ENCODE assay signal across 11 cellular contexts in the genomic region with DNA sequence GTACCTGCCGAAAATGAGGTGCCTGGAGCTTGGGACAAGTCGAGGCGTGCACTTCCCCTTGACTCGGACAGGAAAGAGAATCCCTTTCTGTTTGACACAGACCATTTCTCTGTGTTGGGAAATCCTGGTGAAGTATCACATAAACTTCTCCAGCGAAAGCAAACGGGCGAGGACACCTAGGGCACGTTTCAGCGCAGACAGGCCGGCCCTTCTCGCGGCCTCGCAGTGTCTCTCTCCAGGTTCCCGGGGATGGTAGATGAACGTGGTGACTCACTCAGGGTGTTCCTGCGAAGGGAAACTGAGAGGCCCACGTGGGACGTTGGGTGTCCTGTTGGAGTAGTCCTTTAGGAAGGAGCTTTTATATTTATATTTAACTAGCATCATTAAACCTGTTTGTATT. TPM values are rescaled to one million over a fixed set of nuclear protein-coding genes. Genes with fewer than 3 reads are reported as not detected.
DNase-seq lines count a peak whose midpoint lies in the region; ATAC-seq and TF ChIP-seq lines count a peak whose summit lies in the region.
"Had no signal": no experiment of that assay in that cellular context is flagged by ENCODE, and none has a peak within 500 bp of the region (broad histone marks: within the 10 kb centered on the region; RNA-seq: fewer than 3 reads in every experiment).

No MANE protein-coding gene starts in this region.

- peak overlapping the region; percentile 51 for H2BK120ac ChIP-seq in mesenchymal stem cell (ENCODE audit: low read depth, low read length)

- no peaks in the 10 kb centered on the region for H3K27me3 Mint-ChIP-seq in activated naive CD4-positive, alpha-beta T cell treated with anti-CD3 and anti-CD28 coated beads, Interleukin-2, amount 10 ng/mL, durations not matched to agents 7 days and 5 days
- H3K27me3 Mint-ChIP-seq in activated naive CD4-positive, alpha-beta T cell treated with anti-CD3 and anti-CD28 coated beads for 36 hours (ENCODE audit: low read depth) = no peaks in the 10 kb centered on the region
- H3K27me3 Mint-ChIP-seq in stimulated activated naive CD8-positive, alpha-beta T cell treated with anti-CD3 and anti-CD28 coated beads, Interleukin-15, amount 100 ng/mL, for 72 hours = no peaks in the 10 kb centered on the region
- H3K27me3 Mint-ChIP-seq: activated B cell treated with CpG ODN at 0.5 μM for 24 hours; central memory CD8-positive, alpha-beta T cell had no signal

- no peak overlapping the region for H3K4me3 Mint-ChIP-seq in activated naive CD4-positive, alpha-beta T cell treated with anti-CD3 and anti-CD28 coated beads, Interleukin-2, amount 10 ng/mL, durations not matched to agents 7 days and 5 days
- H3K4me3 Mint-ChIP-seq in activated naive CD4-positive, alpha-beta T cell treated with anti-CD3 and anti-CD28 coated beads for 36 hours = no peak overlapping the region
- H3K4me3 Mint-ChIP-seq in stimulated activated naive CD8-positive, alpha-beta T cell treated with anti-CD3 and anti-CD28 coated beads, Interleukin-15, amount 100 ng/mL, for 72 hours = no peak overlapping the region
- H3K4me3 Mint-ChIP-seq: activated B cell treated with CpG ODN at 0.5 μM for 24 hours; central memory CD8-positive, alpha-beta T cell had no signal

- no peak overlapping the region for H2BK5ac ChIP-seq in mesenchymal stem cell (ENCODE audit: low read depth, low read length, poor library complexity, severe bottlenecking)

- no peak overlapping the region for H3K4me2 ChIP-seq in mesenchymal stem cell (ENCODE audit: low read length, poor library complexity, severe bottlenecking)

- no peak overlapping the region for H3K14ac ChIP-seq in mesenchymal stem cell (ENCODE audit: low read length in 2 of 2)

- H3K9me3 Mint-ChIP-seq in activated naive CD4-positive, alpha-beta T cell treated with anti-CD3 and anti-CD28 coated beads, Interleukin-2, amount 10 ng/mL, durations not matched to agents 7 days and 5 days = no peaks in the 10 kb centered on the region
- no peaks in the 10 kb centered on the region for H3K9me3 Mint-ChIP-seq in activated naive CD4-positive, alpha-beta T cell treated with anti-CD3 and anti-CD28 coated beads for 36 hours
- no peaks in the 10 kb centered on the region for H3K9me3 Mint-ChIP-seq in stimulated activated naive CD8-positive, alpha-beta T cell treated with anti-CD3 and anti-CD28 coated beads, Interleukin-15, amount 100 ng/mL, for 72 hours
- H3K9me3 Mint-ChIP-seq: activated B cell treated with CpG ODN at 0.5 μM for 24 hours; central memory CD8-positive, alpha-beta T cell had no signal

- no peak for ATAC-seq in stimulated activated naive CD8-positive, alpha-beta T cell treated with anti-CD3 and anti-CD28 coated beads, Interleukin-15, amount 100 ng/mL, for 72 hours

- H3K27ac ChIP-seq in mesenchymal stem cell (ENCODE audit: low read length, poor library complexity, severe bottlenecking) = peak overlapping the region; percentile 17
- H3K27ac ChIP-seq in uterus = peak overlapping the region; percentile 59 to 62

- H4K8ac ChIP-seq in mesenchymal stem cell (ENCODE audit: low read length) = peak overlapping the region; percentile 88

- H3K79me1 ChIP-seq in mesenchymal stem cell (replicated peaks; ENCODE audit: low read length, poor library complexity, severe bottlenecking) = peaks cover 46% of the 10 kb centered on the region

- peaks cover 40% of the 10 kb centered on the region for H3K4me1 Mint-ChIP-seq in activated naive CD4-positive, alpha-beta T cell treated with anti-CD3 and anti-CD28 coated beads, Interleukin-2, amount 10 ng/mL, durations not matched to agents 7 days and 5 days
- H3K4me1 Mint-ChIP-seq in activated naive CD4-positive, alpha-beta T cell treated with anti-CD3 and anti-CD28 coated beads for 36 hours (ENCODE audit: low read depth) = peaks cover 42% of the 10 kb centered on the region
- peaks cover 72% of the 10 kb centered on the region for H3K4me1 Mint-ChIP-seq in stimulated activated naive CD8-positive, alpha-beta T cell treated with anti-CD3 and anti-CD28 coated beads, Interleukin-15, amount 100 ng/mL, for 72 hours

- no peak overlapping the region for H2BK15ac ChIP-seq in mesenchymal stem cell (ENCODE audit: low read depth, poor library complexity, severe bottlenecking)

- H2AK5ac ChIP-seq in mesenchymal stem cell (ENCODE audit: low read length, severe bottlenecking) = no peak overlapping the region

- H4K91ac ChIP-seq in mesenchymal stem cell (ENCODE audit: low read length) = peak overlapping the region; percentile 65

- no peak overlapping the region for H2AFZ ChIP-seq in mesenchymal stem cell (ENCODE audit: low read depth, low read length)

- no peak for DNase-seq in activated naive CD4-positive, alpha-beta T cell treated with anti-CD3 and anti-CD28 coated beads, Interleukin-2, amount 10 ng/mL, durations not matched to agents 7 days and 5 days
- DNase-seq in activated naive CD4-positive, alpha-beta T cell treated with anti-CD3 and anti-CD28 coated beads for 36 hours = no peak
- DNase-seq in choroid plexus epithelial cell (ENCODE audit: low read depth) (peak; percentile 69), mesenchymal stem cell (peak; percentile 75), uterus (peak; percentile 48 to 57), head of caudate nucleus (no peak), NCI-H1930 (lab: John Stamatoyannopoulos, UW) (no peak)
- DNase-seq in stimulated activated naive CD8-positive, alpha-beta T cell treated with anti-CD3 and anti-CD28 coated beads, Interleukin-15, amount 100 ng/mL, for 72 hours = no peak
- DNase-seq: activated B cell treated with CpG ODN at 0.5 μM for 24 hours had no signal

- H3K27me3 ChIP-seq in mesenchymal stem cell (ENCODE audit: control insufficient read depth in 1 of 2, insufficient read depth in 1 of 2, low read length in 2 of 2) (no peaks in the 10 kb centered on the region), uterus (no peaks in the 10 kb centered on the region)

- no peaks in the 10 kb centered on the region for H3K9me3 ChIP-seq in mesenchymal stem cell (ENCODE audit: control insufficient read depth, low read length)
- no peaks in the 10 kb centered on the region for H3K9me3 ChIP-seq in uterus

- WGBS in mesenchymal stem cell = 54% methylated on average over 14 of the region's 18 CpGs

- peaks cover 28% of the 10 kb centered on the region for H3K36me3 Mint-ChIP-seq in activated naive CD4-positive, alpha-beta T cell treated with anti-CD3 and anti-CD28 coated beads, Interleukin-2, amount 10 ng/mL, durations not matched to agents 7 days and 5 days
- H3K36me3 Mint-ChIP-seq in activated naive CD4-positive, alpha-beta T cell treated with anti-CD3 and anti-CD28 coated beads for 36 hours (ENCODE audit: low read depth) = peaks cover 10% of the 10 kb centered on the region

- intact Hi-C loops in activated naive CD4-positive, alpha-beta T cell treated with anti-CD3 and anti-CD28 coated beads for 36 hours (cut with micrococcal nuclease) = no loop called here
- intact Hi-C loops in uterus (cut with DNase I; ENCODE audit: low total_unique reads) = no loop called here
- intact Hi-C loops in head of caudate nucleus (cut with DNase I) = no loop called here

- no peak overlapping the region for H3K23ac ChIP-seq in mesenchymal stem cell (ENCODE audit: low read length in 2 of 2)

- H3K27ac Mint-ChIP-seq in activated naive CD4-positive, alpha-beta T cell treated with anti-CD3 and anti-CD28 coated beads, Interleukin-2, amount 10 ng/mL, durations not matched to agents 7 days and 5 days = peak overlapping the region; percentile 42
- H3K27ac Mint-ChIP-seq in activated naive CD4-positive, alpha-beta T cell treated with anti-CD3 and anti-CD28 coated beads for 36 hours = no peak overlapping the region
- H3K27ac Mint-ChIP-seq in stimulated activated naive CD8-positive, alpha-beta T cell treated with anti-CD3 and anti-CD28 coated beads, Interleukin-15, amount 100 ng/mL, for 72 hours = no peak overlapping the region
- H3K27ac Mint-ChIP-seq: activated B cell treated with CpG ODN at 0.5 μM for 24 hours had no signal

- TF ChIP-seq POLR2A in uterus (IDR thresholded peaks at IDR 0.05) = no peak

- no peak overlapping the region for H3K4me3 ChIP-seq in choroid plexus epithelial cell (ENCODE audit: low read depth, low read length)
- H3K4me3 ChIP-seq in mesenchymal stem cell (ENCODE audit: insufficient read depth in 1 of 2, low read depth in 1 of 2, low read length in 2 of 2) = peak overlapping the region in 1 of 2 experiments; percentile 56
- H3K4me3 ChIP-seq in uterus = no peak overlapping the region

- no peak for TF ChIP-seq CTCF in choroid plexus epithelial cell (conservative IDR thresholded peaks at IDR 0.05; ENCODE audit: low read depth, low read length)
- TF ChIP-seq CTCF in uterus (IDR thresholded peaks at IDR 0.05) = no peak

- peak overlapping the region; percentile 54 to 73 for H3K18ac ChIP-seq in mesenchymal stem cell (ENCODE audit: low read depth in 1 of 2, low read length in 2 of 2)

- no peak overlapping the region for H3K4ac ChIP-seq in mesenchymal stem cell (ENCODE audit: low read depth in 1 of 2, low read length in 2 of 2)

- H2BK12ac ChIP-seq in mesenchymal stem cell (ENCODE audit: low read length in 2 of 2) = peak overlapping the region in 1 of 2 experiments; percentile 29

- peaks cover 12% of the 10 kb centered on the region for H3K4me1 ChIP-seq in mesenchymal stem cell (ENCODE audit: control insufficient read depth, insufficient read depth, low read depth, low read length)
- H3K4me1 ChIP-seq in uterus = peaks cover 0 to 5% of the 10 kb centered on the region in 2 donors

- CTCF ChIA-PET in activated naive CD4-positive, alpha-beta T cell treated with anti-CD3 and anti-CD28 coated beads, Interleukin-2, amount 10 ng/mL, durations not matched to agents 7 days and 5 days (lab: Charles Lee) = interaction anchor here (1.0 kb wide), 1 partner anchor 12 kb away, joined by 3 read pairs; no protein-coding TSS in a partner anchor
- CTCF ChIA-PET in activated naive CD4-positive, alpha-beta T cell treated with anti-CD3 and anti-CD28 coated beads for 36 hours (lab: Charles Lee) = interaction anchor here (0.7 to 1.2 kb wide), 2 partner anchors 9 to 10 kb away, joined by 3 to 5 read pairs; no protein-coding TSS in a partner anchor

- peak overlapping the region; percentile 86 for H3K9ac ChIP-seq in mesenchymal stem cell (ENCODE audit: low read length)

- H3K36me3 ChIP-seq in mesenchymal stem cell (ENCODE audit: control insufficient read depth in 1 of 2, insufficient read depth in 2 of 2, low read depth in 1 of 2, low read length in 2 of 2) = peaks cover 16 to 36% of the 10 kb centered on the region in 2 experiments
- no peaks in the 10 kb centered on the region for H3K36me3 ChIP-seq in uterus

RNA-seq across cellular contexts. Expression of gene ZNF750, which starts 36.3 kb away (rescaled TPM):
- not detected for total RNA-seq in activated naive CD4-positive, alpha-beta T cell treated with anti-CD3 and anti-CD28 coated beads for 36 hours
- polyA plus RNA-seq in mesenchymal stem cell (2013, experiment 1 of 2) = not detected
- polyA plus RNA-seq in mesenchymal stem cell (2013, experiment 2 of 2) = not detected
- total RNA-seq in uterus = under 1 TPM in 2 of 4 donors, not detected in 2; under 0.01 to 0.07 TPM
- total RNA-seq: activated B cell treated with CpG ODN at 0.5 μM for 24 hours had no signal
- polyA plus RNA-seq: BJ had no signal

Comparison
In these comparisons a context has a peak if more than half of its experiments do, and no peak if none do; other contexts are left out.
1. DNase-seq: peak in choroid plexus epithelial cell (single experiment), mesenchymal stem cell (single experiment) and uterus (2 of 2); none in activated naive CD4-positive, alpha-beta T cell treated with anti-CD3 and anti-CD28 coated beads, Interleukin-2, amount 10 ng/mL, durations not matched to agents 7 days and 5 days (single experiment), activated naive CD4-positive, alpha-beta T cell treated with anti-CD3 and anti-CD28 coated beads for 36 hours (single experiment), head of caudate nucleus (0 of 42), NCI-H1930 (0 of 2) and stimulated activated naive CD8-positive, alpha-beta T cell treated with anti-CD3 and anti-CD28 coated beads, Interleukin-15, amount 100 ng/mL, for 72 hours (0 of 2).